Comparison of ENCODE assay signal across 11 cellular contexts in genomic region chr1:245045087-245045881, GRCh38.
DNase-seq lines count a peak whose midpoint lies in the region; ATAC-seq and TF ChIP-seq lines count a peak whose summit lies in the region.
"Had no signal": no experiment of that assay in that cellular context is flagged by ENCODE, and none has a peak within 500 bp of the region (broad histone marks: within the 10 kb centered on the region; RNA-seq: fewer than 3 reads in every experiment).

No MANE protein-coding gene starts in this region.

- no peaks in the 10 kb centered on the region for H3K9me3 Mint-ChIP-seq in natural killer cell treated with Interleukin-12 subunit alpha and Interleukin-12 subunit beta and Interleukin-15 and Interleukin-18, amount 100 ng/mL, for 72 hours
- no peaks in the 10 kb centered on the region for H3K9me3 Mint-ChIP-seq in stimulated activated effector memory CD8-positive, alpha-beta T cell treated with anti-CD3 and anti-CD28 coated beads, Interleukin-12 subunit alpha, Interleukin-12 subunit beta, amount 100 ng/mL, for 72 hours
- H3K9me3 Mint-ChIP-seq: activated naive CD4-positive, alpha-beta T cell treated with anti-CD3 and anti-CD28 coated beads, Interleukin-2, amount 50 U/mL, for 72 hours had no signal

- H3K27ac ChIP-seq in 22Rv1 (peak overlapping the region; percentile 38), colonic mucosa (peak overlapping the region; percentile 38)
- H3K27ac ChIP-seq: PC-9 had no signal

- no peak overlapping the region for H3K4me3 Mint-ChIP-seq in natural killer cell treated with Interleukin-12 subunit alpha and Interleukin-12 subunit beta and Interleukin-15 and Interleukin-18, amount 100 ng/mL, for 72 hours
- H3K4me3 Mint-ChIP-seq in stimulated activated effector memory CD8-positive, alpha-beta T cell treated with anti-CD3 and anti-CD28 coated beads, Interleukin-12 subunit alpha, Interleukin-12 subunit beta, amount 100 ng/mL, for 72 hours = no peak overlapping the region

- H3K36me3 ChIP-seq in colonic mucosa = no peaks in the 10 kb centered on the region

- no peaks in the 10 kb centered on the region for H3K4me1 Mint-ChIP-seq in natural killer cell treated with Interleukin-12 subunit alpha and Interleukin-12 subunit beta and Interleukin-15 and Interleukin-18, amount 100 ng/mL, for 72 hours (ENCODE audit: low read depth in 2 of 2)
- H3K4me1 Mint-ChIP-seq in stimulated activated effector memory CD8-positive, alpha-beta T cell treated with anti-CD3 and anti-CD28 coated beads, Interleukin-12 subunit alpha, Interleukin-12 subunit beta, amount 100 ng/mL, for 72 hours = no peaks in the 10 kb centered on the region

- no peaks in the 10 kb centered on the region for H3K27me3 Mint-ChIP-seq in natural killer cell treated with Interleukin-12 subunit alpha and Interleukin-12 subunit beta and Interleukin-15 and Interleukin-18, amount 100 ng/mL, for 72 hours

- H3K27ac Mint-ChIP-seq in natural killer cell treated with Interleukin-12 subunit alpha and Interleukin-12 subunit beta and Interleukin-15 and Interleukin-18, amount 100 ng/mL, for 72 hours = no peak overlapping the region
- no peak overlapping the region for H3K27ac Mint-ChIP-seq in stimulated activated effector memory CD8-positive, alpha-beta T cell treated with anti-CD3 and anti-CD28 coated beads, Interleukin-12 subunit alpha, Interleukin-12 subunit beta, amount 100 ng/mL, for 72 hours
- H3K27ac Mint-ChIP-seq: activated naive CD4-positive, alpha-beta T cell treated with anti-CD3 and anti-CD28 coated beads, Interleukin-2, amount 50 U/mL, for 72 hours had no signal

- in situ Hi-C loops in GM13976 (cut with MboI; ENCODE audit: low sequenced_read_pairs, unreplicated experiment) = loop anchor here (5.0 to 10.0 kb wide), 2 partner anchors 243 to 440 kb away; no protein-coding TSS in a partner anchor

- no peaks in the 10 kb centered on the region for H3K4me1 ChIP-seq in colonic mucosa

- peak; percentile 54 for DNase-seq in LoVo (ENCODE audit: low spot score)
- peak; percentile 84 for DNase-seq in colonic mucosa
- peak; percentile 89 for DNase-seq in left lobe of liver (ENCODE audit: low spot score)
- DNase-seq in MV-4-11 (lab: John Stamatoyannopoulos, UW) = no peak
- DNase-seq in GM13976 (ENCODE audit: low spot score) = no peak
- no peak for DNase-seq in natural killer cell treated with Interleukin-12 subunit alpha and Interleukin-12 subunit beta and Interleukin-15 and Interleukin-18, amount 100 ng/mL, for 72 hours (ENCODE audit: low spot score)
- DNase-seq in stimulated activated effector memory CD8-positive, alpha-beta T cell treated with anti-CD3 and anti-CD28 coated beads, Interleukin-12 subunit alpha, Interleukin-12 subunit beta, amount 100 ng/mL, for 72 hours (ENCODE audit: low spot score in 2 of 2) = no peak
- DNase-seq: kidney glomerular epithelial cell, PC-9 had no signal

- H3K9ac ChIP-seq in colonic mucosa (ENCODE audit: low read depth in 2 of 2, low read length in 2 of 2) = no peak overlapping the region

- intact Hi-C loops in colonic mucosa (cut with DNase I) = loop anchor here (10.0 kb wide), 2 partner anchors 70 to 180 kb away; partner anchors contain the start of gene HNRNPU

- no peak overlapping the region for H3K4me3 ChIP-seq in colonic mucosa
- H3K4me3 ChIP-seq: PC-9 had no signal

- ATAC-seq in left lobe of liver = peak; percentile 87
- no peak for ATAC-seq in natural killer cell treated with Interleukin-12 subunit alpha and Interleukin-12 subunit beta and Interleukin-15 and Interleukin-18, amount 100 ng/mL, for 72 hours
- ATAC-seq in stimulated activated effector memory CD8-positive, alpha-beta T cell treated with anti-CD3 and anti-CD28 coated beads, Interleukin-12 subunit alpha, Interleukin-12 subunit beta, amount 100 ng/mL, for 72 hours = no peak
- ATAC-seq: activated naive CD4-positive, alpha-beta T cell treated with anti-CD3 and anti-CD28 coated beads, Interleukin-2, amount 50 U/mL, for 72 hours had no signal

- no peaks in the 10 kb centered on the region for H3K36me3 Mint-ChIP-seq in natural killer cell treated with Interleukin-12 subunit alpha and Interleukin-12 subunit beta and Interleukin-15 and Interleukin-18, amount 100 ng/mL, for 72 hours
- no peaks in the 10 kb centered on the region for H3K36me3 Mint-ChIP-seq in stimulated activated effector memory CD8-positive, alpha-beta T cell treated with anti-CD3 and anti-CD28 coated beads, Interleukin-12 subunit alpha, Interleukin-12 subunit beta, amount 100 ng/mL, for 72 hours
- H3K36me3 Mint-ChIP-seq: activated naive CD4-positive, alpha-beta T cell treated with anti-CD3 and anti-CD28 coated beads, Interleukin-2, amount 50 U/mL, for 72 hours had no signal

- no peaks in the 10 kb centered on the region for H3K9me3 ChIP-seq in colonic mucosa

- no peaks in the 10 kb centered on the region for H3K27me3 ChIP-seq in colonic mucosa

- TF ChIP-seq CTCF in 22Rv1 (IDR thresholded peaks at IDR 0.05) = no peak
- no peak for TF ChIP-seq CTCF in colonic mucosa (IDR thresholded peaks at IDR 0.05)
- no peak for TF ChIP-seq CTCF in GM13976 (IDR thresholded peaks at IDR 0.05; ENCODE audit: borderline replicate concordance, control extremely low read depth, extremely low read depth, insufficient read depth, missing control alignments)

Comparison
In these comparisons a context has a peak if more than half of its experiments do, and no peak if none do; other contexts are left out.
1. DNase-seq: peak in LoVo (single experiment), colonic mucosa (single experiment) and left lobe of liver (single experiment); none in MV-4-11 (single experiment), GM13976 (single experiment), natural killer cell treated with Interleukin-12 subunit alpha and Interleukin-12 subunit beta and Interleukin-15 and Interleukin-18, amount 100 ng/mL, for 72 hours (single experiment) and stimulated activated effector memory CD8-positive, alpha-beta T cell treated with anti-CD3 and anti-CD28 coated beads, Interleukin-12 subunit alpha, Interleukin-12 subunit beta, amount 100 ng/mL, for 72 hours (0 of 2).